In the genomic region with DNA sequence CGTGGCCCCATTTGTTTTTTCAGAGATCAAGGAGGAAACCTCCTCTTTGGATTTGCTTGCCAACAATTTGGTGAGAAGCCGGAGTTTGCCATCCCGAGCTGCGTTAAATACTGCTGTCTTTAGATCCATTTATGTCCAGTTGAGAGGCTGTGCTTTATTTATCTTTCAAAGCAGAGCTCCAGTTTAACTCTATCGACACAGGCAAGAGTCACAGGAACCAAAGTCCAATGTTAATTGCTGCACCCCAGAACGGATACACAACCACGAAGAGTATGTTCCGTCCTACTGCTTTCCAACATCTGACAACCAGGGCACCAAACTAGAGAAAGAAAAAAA, we compare ENCODE assay signal across 8 cellular contexts. TPM values are rescaled to one million over a fixed set of nuclear protein-coding genes. Genes with fewer than 3 reads are reported as not detected.
DNase-seq lines count a peak whose midpoint lies in the region; ATAC-seq lines count a peak whose summit lies in the region.

No MANE protein-coding gene starts in this region.

- peak overlapping the region; percentile 99 for H3K27ac Mint-ChIP-seq in activated CD8-positive, alpha-beta T cell treated with anti-CD3 and anti-CD28 coated beads, Interleukin-2, amount 10 ng/mL, durations not matched to agents 7 days and 5 days
- H3K27ac Mint-ChIP-seq in stimulated activated naive CD8-positive, alpha-beta T cell treated with anti-CD3 and anti-CD28 coated beads, Interleukin-15, amount 100 ng/mL, for 72 hours: peak overlapping the region in 1 of 2 donors; percentile 66

- no peak for ATAC-seq in activated CD8-positive, alpha-beta T cell treated with anti-CD3 and anti-CD28 coated beads, Interleukin-2, amount 10 ng/mL, durations not matched to agents 7 days and 5 days
- ATAC-seq in stimulated activated naive CD8-positive, alpha-beta T cell treated with anti-CD3 and anti-CD28 coated beads, Interleukin-15, amount 100 ng/mL, for 72 hours: no peak
- ATAC-seq in GM21423 (IDR thresholded peaks at IDR 0.05; ENCODE audit: unreplicated experiment) (no peak), HG02588 (IDR thresholded peaks at IDR 0.05; ENCODE audit: unreplicated experiment) (no peak)

- H3K9me3 ChIP-seq in iPS-18c (ENCODE audit: control insufficient read depth, insufficient read depth, low read length): peaks cover 8% of the 10 kb centered on the region

- no peaks in the 10 kb centered on the region for H3K27me3 Mint-ChIP-seq in activated CD8-positive, alpha-beta T cell treated with anti-CD3 and anti-CD28 coated beads, Interleukin-2, amount 10 ng/mL, durations not matched to agents 7 days and 5 days (ENCODE audit: low read depth)
- no peaks in the 10 kb centered on the region for H3K27me3 Mint-ChIP-seq in stimulated activated naive CD8-positive, alpha-beta T cell treated with anti-CD3 and anti-CD28 coated beads, Interleukin-15, amount 100 ng/mL, for 72 hours

- peak overlapping the region; percentile 99 for H3K4me3 Mint-ChIP-seq in activated CD8-positive, alpha-beta T cell treated with anti-CD3 and anti-CD28 coated beads, Interleukin-2, amount 10 ng/mL, durations not matched to agents 7 days and 5 days
- H3K4me3 Mint-ChIP-seq in stimulated activated naive CD8-positive, alpha-beta T cell treated with anti-CD3 and anti-CD28 coated beads, Interleukin-15, amount 100 ng/mL, for 72 hours: peak overlapping the region; percentile 91 to 99

- peaks cover 51% of the 10 kb centered on the region for H3K4me1 Mint-ChIP-seq in activated CD8-positive, alpha-beta T cell treated with anti-CD3 and anti-CD28 coated beads, Interleukin-2, amount 10 ng/mL, durations not matched to agents 7 days and 5 days (ENCODE audit: low read depth)
- peaks cover 61% of the 10 kb centered on the region for H3K4me1 Mint-ChIP-seq in stimulated activated naive CD8-positive, alpha-beta T cell treated with anti-CD3 and anti-CD28 coated beads, Interleukin-15, amount 100 ng/mL, for 72 hours

- peak overlapping the region; percentile 90 for H3K4me3 ChIP-seq in iPS-18c (ENCODE audit: insufficient read depth, low read depth, low read length)

- peaks cover 63% of the 10 kb centered on the region for H3K36me3 Mint-ChIP-seq in activated CD8-positive, alpha-beta T cell treated with anti-CD3 and anti-CD28 coated beads, Interleukin-2, amount 10 ng/mL, durations not matched to agents 7 days and 5 days (ENCODE audit: low read depth)

- CTCF ChIA-PET in activated CD8-positive, alpha-beta T cell treated with anti-CD3 and anti-CD28 coated beads, Interleukin-2, amount 10 ng/mL, durations not matched to agents 7 days and 5 days (lab: Charles Lee): interaction anchor here (0.9 to 2.6 kb wide), 4 partner anchors 9 to 296 kb away, joined by 3 to 7 read pairs (median 4); no protein-coding TSS in a partner anchor

- no peaks in the 10 kb centered on the region for H3K9me3 Mint-ChIP-seq in activated CD8-positive, alpha-beta T cell treated with anti-CD3 and anti-CD28 coated beads, Interleukin-2, amount 10 ng/mL, durations not matched to agents 7 days and 5 days (ENCODE audit: insufficient read depth)
- H3K9me3 Mint-ChIP-seq in stimulated activated naive CD8-positive, alpha-beta T cell treated with anti-CD3 and anti-CD28 coated beads, Interleukin-15, amount 100 ng/mL, for 72 hours: peaks cover 5 to 7% of the 10 kb centered on the region in 2 donors

- POLR2A ChIA-PET in activated CD8-positive, alpha-beta T cell treated with anti-CD3 and anti-CD28 coated beads, Interleukin-2, amount 10 ng/mL, durations not matched to agents 7 days and 5 days (lab: Charles Lee): interaction anchor here (1.0 to 3.6 kb wide), 12 partner anchors 8 to 298 kb away, joined by 3 to 33 read pairs (median 5); partner anchors contain the start of genes AP3S1, ATG12, TICAM2 and TMED7

- DNase-seq in NCI-H1417 (lab: John Stamatoyannopoulos, UW) (peak; percentile 8 to 39 (median 10)), NCI-H1417 treated with DMSO at 0.1 percent for 48 hours (lab: John Stamatoyannopoulos, UW) (no peak), hippocampal formation (lab: John Stamatoyannopoulos, UW) (no peak)
- DNase-seq in activated CD8-positive, alpha-beta T cell treated with anti-CD3 and anti-CD28 coated beads, Interleukin-2, amount 10 ng/mL, durations not matched to agents 7 days and 5 days: no peak
- DNase-seq in stimulated activated naive CD8-positive, alpha-beta T cell treated with anti-CD3 and anti-CD28 coated beads, Interleukin-15, amount 100 ng/mL, for 72 hours: no peak

RNA-seq across cellular contexts. Expression of gene FEM1C, which starts 1.2 kb away (rescaled TPM):
- 10 to 100 TPM; 13.6 to 15.0 TPM for total RNA-seq in activated CD8-positive, alpha-beta T cell treated with anti-CD3 and anti-CD28 coated beads, Interleukin-2, amount 10 ng/mL, durations not matched to agents 7 days and 5 days

RNA-seq across cellular contexts. Expression of gene TICAM2, which starts 58.9 kb away (rescaled TPM):
- under 1 TPM; 0.47 to 0.55 TPM for total RNA-seq in activated CD8-positive, alpha-beta T cell treated with anti-CD3 and anti-CD28 coated beads, Interleukin-2, amount 10 ng/mL, durations not matched to agents 7 days and 5 days

Comparison
In these comparisons a context has a peak if more than half of its experiments do, and no peak if none do; other contexts are left out.
1. DNase-seq: peak in NCI-H1417 (3 of 3); none in NCI-H1417 treated with DMSO at 0.1 percent for 48 hours (single experiment), activated CD8-positive, alpha-beta T cell treated with anti-CD3 and anti-CD28 coated beads, Interleukin-2, amount 10 ng/mL, durations not matched to agents 7 days and 5 days (single experiment), stimulated activated naive CD8-positive, alpha-beta T cell treated with anti-CD3 and anti-CD28 coated beads, Interleukin-15, amount 100 ng/mL, for 72 hours (0 of 2) and hippocampal formation (0 of 2).